In genomic region chr22:49586244-49586748, GRCh38 we compare ENCODE assay signal across 23 cellular contexts.
DNase-seq lines count a peak whose midpoint lies in the region; TF ChIP-seq lines count a peak whose summit lies in the region.
"Had no signal": no experiment of that assay in that cellular context is flagged by ENCODE, and none has a peak within 500 bp of the region (broad histone marks: within the 10 kb centered on the region; RNA-seq: fewer than 3 reads in every experiment).

No MANE protein-coding gene starts in this region.

- no peaks in the 10 kb centered on the region for H3K36me3 ChIP-seq in osteoblast (ENCODE audit: insufficient read depth, low read length)
- H3K36me3 ChIP-seq: BE2C, esophagus muscularis mucosa, pancreas, sigmoid colon had no signal

- no peaks in the 10 kb centered on the region for H3K9me3 ChIP-seq in osteoblast (ENCODE audit: low read depth, low read length)
- H3K9me3 ChIP-seq: BE2C, esophagus muscularis mucosa, pancreas, sigmoid colon had no signal

- no peak overlapping the region for H3K27ac ChIP-seq in osteoblast (ENCODE audit: low read depth, low read length)
- H3K27ac ChIP-seq: esophagus muscularis mucosa, pancreas, sigmoid colon had no signal

- H3K9me3 Mint-ChIP-seq in activated T-cell treated with anti-CD3 and anti-CD28 coated beads, Interleukin-2, amount 50 U/mL, for 24 hours, result no peaks in the 10 kb centered on the region
- H3K9me3 Mint-ChIP-seq: activated T-cell treated with anti-CD3 and anti-CD28 coated beads, Interleukin-2, amount 50 U/mL, for 4 hours; naive thymus-derived CD4-positive, alpha-beta T cell had no signal

- no peak overlapping the region for H3K4me3 ChIP-seq in osteoblast (ENCODE audit: insufficient read depth, low read length)
- H3K4me3 ChIP-seq: esophagus muscularis mucosa, pancreas, sigmoid colon had no signal

- peaks cover 45% of the 10 kb centered on the region for H3K36me3 Mint-ChIP-seq in activated T-cell treated with anti-CD3 and anti-CD28 coated beads, Interleukin-2, amount 50 U/mL, for 24 hours (ENCODE audit: low read depth)

- no peaks in the 10 kb centered on the region for H4K20me1 ChIP-seq in osteoblast (ENCODE audit: insufficient read depth, low read length)

- H2AFZ ChIP-seq in osteoblast (ENCODE audit: low read length), result no peak overlapping the region

- H3K4me3 Mint-ChIP-seq in activated T-cell treated with anti-CD3 and anti-CD28 coated beads, Interleukin-2, amount 50 U/mL, for 24 hours, result no peak overlapping the region
- H3K4me3 Mint-ChIP-seq: activated CD8-positive, alpha-beta T cell treated with anti-CD3 and anti-CD28 coated beads, Interleukin-2, amount 10 ng/mL, durations not matched to agents 7 days and 5 days; activated naive CD8-positive, alpha-beta T cell; activated T-cell treated with anti-CD3 and anti-CD28 coated beads, Interleukin-2, amount 50 U/mL, for 4 hours; naive thymus-derived CD4-positive, alpha-beta T cell had no signal

- DNase-seq in activated T-cell treated with anti-CD3 and anti-CD28 coated beads, Interleukin-2, amount 50 U/mL, for 24 hours, result peak; percentile 29
- no peak for DNase-seq in activated T-cell treated with anti-CD3 and anti-CD28 coated beads, Interleukin-2, amount 50 U/mL, for 48 hours
- DNase-seq in NCI-H460 (ENCODE audit: extremely low read depth, low read depth) (peak; percentile 1), erythroblast (lab: John Stamatoyannopoulos, UW) (peak; percentile 29 to 64), osteoblast (ENCODE audit: insufficient read length, low spot score, missing footprints) (peak; percentile 54), ACHN (no peak), NCI-H345 treated with DMSO at 0.1 percent for 48 hours (lab: John Stamatoyannopoulos, UW; ENCODE audit: unreplicated experiment) (no peak), NCI-H1048 (lab: John Stamatoyannopoulos, UW) (no peak)
- DNase-seq: activated CD4-positive, CD25-positive, alpha-beta regulatory T cell treated with anti-CD3 and anti-CD28 coated beads, Interleukin-2, amount 50 U/mL, for 72 hours; activated CD8-positive, alpha-beta T cell treated with anti-CD3 and anti-CD28 coated beads, Interleukin-2, amount 10 ng/mL, durations not matched to agents 7 days and 5 days; activated T-cell treated with anti-CD3 and anti-CD28 coated beads, Interleukin-2, amount 50 U/mL, for 4 hours; BE2C; Calu3; effector memory CD4-positive, alpha-beta T cell; naive thymus-derived CD4-positive, alpha-beta T cell; NCI-H1694 treated with DMSO at 0.1 percent for 48 hours; stimulated activated CD8-positive, alpha-beta memory T cell treated with anti-CD3 and anti-CD28 coated beads, Interleukin-4, amount 100 ng/mL, for 48 hours; T-helper 9 cell; trophoblast cell had no signal

- peak overlapping the region; percentile 44 for H3K27ac Mint-ChIP-seq in activated T-cell treated with anti-CD3 and anti-CD28 coated beads, Interleukin-2, amount 50 U/mL, for 24 hours
- H3K27ac Mint-ChIP-seq: activated CD8-positive, alpha-beta T cell treated with anti-CD3 and anti-CD28 coated beads, Interleukin-2, amount 10 ng/mL, durations not matched to agents 7 days and 5 days; activated naive CD8-positive, alpha-beta T cell; naive thymus-derived CD4-positive, alpha-beta T cell had no signal

- H3K4me1 ChIP-seq in osteoblast (ENCODE audit: insufficient read depth, low read length), result no peaks in the 10 kb centered on the region
- H3K4me1 ChIP-seq: BE2C, esophagus muscularis mucosa, pancreas, sigmoid colon had no signal

- H3K79me2 ChIP-seq in osteoblast (ENCODE audit: insufficient read depth, low read length), result no peaks in the 10 kb centered on the region

- no peak overlapping the region for H3K4me2 ChIP-seq in osteoblast (ENCODE audit: insufficient read depth, low read length)

- H3K27me3 Mint-ChIP-seq in activated T-cell treated with anti-CD3 and anti-CD28 coated beads, Interleukin-2, amount 50 U/mL, for 24 hours, result no peaks in the 10 kb centered on the region
- H3K27me3 Mint-ChIP-seq: activated naive CD8-positive, alpha-beta T cell; naive thymus-derived CD4-positive, alpha-beta T cell had no signal

- no peaks in the 10 kb centered on the region for H3K27me3 ChIP-seq in osteoblast (ENCODE audit: insufficient read depth, low read length)
- H3K27me3 ChIP-seq: BE2C, pancreas had no signal

- no peak for TF ChIP-seq POLR2A in erythroblast (IDR thresholded peaks at IDR 0.05; ENCODE audit: low read length)

- in situ Hi-C loops in ACHN (cut with HindIII; ENCODE audit: low pct_ligation_motif_present, low pct_unique_long_range_greater_than_20kb, low sequenced_read_pairs), result no loop called here

- TF ChIP-seq CTCF in osteoblast (IDR thresholded peaks at IDR 0.05; ENCODE audit: extremely low read depth, low read depth, low read length), result no peak

- peaks cover 4% of the 10 kb centered on the region for H3K4me1 Mint-ChIP-seq in activated T-cell treated with anti-CD3 and anti-CD28 coated beads, Interleukin-2, amount 50 U/mL, for 24 hours (ENCODE audit: low read depth)

Comparison
In these comparisons a context has a peak if more than half of its experiments do, and no peak if none do; other contexts are left out.
1. DNase-seq: peak in activated T-cell treated with anti-CD3 and anti-CD28 coated beads, Interleukin-2, amount 50 U/mL, for 24 hours (single experiment), NCI-H460 (single experiment), erythroblast (2 of 2) and osteoblast (single experiment); none in activated T-cell treated with anti-CD3 and anti-CD28 coated beads, Interleukin-2, amount 50 U/mL, for 48 hours (0 of 2), ACHN (single experiment), NCI-H345 treated with DMSO at 0.1 percent for 48 hours (single experiment) and NCI-H1048 (single experiment).